ENCODE assay signal across 20 cellular contexts in the genomic region with DNA sequence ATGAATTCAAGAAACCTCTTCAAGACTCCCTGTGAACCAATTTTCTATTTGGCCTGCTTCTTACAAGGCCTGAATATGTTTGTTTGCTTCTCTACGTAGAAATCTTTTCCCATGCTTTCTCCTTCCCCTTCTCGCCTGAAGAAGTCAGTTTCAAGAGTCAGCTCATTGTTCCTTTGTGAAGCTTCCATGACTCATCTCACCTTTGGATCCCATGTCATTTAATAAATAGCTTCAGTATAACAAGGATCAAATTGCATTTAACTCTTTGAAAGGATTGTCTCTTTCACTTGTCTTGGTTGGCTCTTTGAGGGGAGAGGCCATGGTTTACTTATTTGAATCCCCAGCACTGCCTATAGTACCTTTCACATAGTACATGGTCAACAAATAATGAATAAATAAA. TPM values are rescaled to one million over a fixed set of nuclear protein-coding genes. Genes with fewer than 3 reads are reported as not detected.
A peak's percentile ranks its signal among the peaks of the same experiment; 100 is the strongest.
DNase-seq lines count a peak whose midpoint lies in the region; ATAC-seq and TF ChIP-seq lines count a peak whose summit lies in the region.
"Had no signal": no experiment of that assay in that cellular context is flagged by ENCODE, and none has a peak within 500 bp of the region (broad histone marks: within the 10 kb centered on the region; RNA-seq: fewer than 3 reads in every experiment).

No MANE protein-coding gene starts in this region.

- ATAC-seq in GM18870 (IDR thresholded peaks at IDR 0.05; ENCODE audit: unreplicated experiment) (no peak), GM21367 (IDR thresholded peaks at IDR 0.05; ENCODE audit: unreplicated experiment) (no peak), HG03159 (IDR thresholded peaks at IDR 0.05; ENCODE audit: unreplicated experiment) (no peak)
- ATAC-seq: activated CD4-positive, alpha-beta T cell treated with anti-CD3 and anti-CD28 coated beads for 36 hours; activated naive CD4-positive, alpha-beta T cell treated with anti-CD3 and anti-CD28 coated beads, Interleukin-2, amount 50 U/mL, for 72 hours; left ventricle myocardium superior; naive thymus-derived CD8-positive, alpha-beta T cell; Right ventricle myocardium inferior had no signal

- in situ Hi-C loops in astrocyte of the spinal cord (cut with HindIII; ENCODE audit: low sequenced_read_pairs): no loop called here

- DNase-seq in A172 (ENCODE audit: low spot score) (peak; percentile 5), LHCN-M2 (ENCODE audit: low read depth) (peak; percentile 49), astrocyte of the spinal cord (ENCODE audit: low read depth, low spot score) (peak; percentile 61), kidney glomerular epithelial cell (lab: John Stamatoyannopoulos, UW) (peak; percentile 78), DMS114 treated with DMSO at 0.1 percent for 48 hours (lab: John Stamatoyannopoulos, UW; ENCODE audit: unreplicated experiment) (no peak)
- DNase-seq: activated CD4-positive, alpha-beta T cell treated with anti-CD3 and anti-CD28 coated beads for 36 hours; activated T-cell treated with anti-CD3 and anti-CD28 coated beads for 4 hours; CD4-positive, alpha-beta memory T cell; left ventricle myocardium superior; naive thymus-derived CD8-positive, alpha-beta T cell; NCI-H187 treated with DMSO at 0.1 percent for 48 hours; retina; stimulated activated CD4-positive, alpha-beta T cell treated with anti-CD3 and anti-CD28 coated beads, Interleukin-2, amount 100 ng/mL, for 48 hours; stimulated activated CD8-positive, alpha-beta memory T cell treated with anti-CD3 and anti-CD28 coated beads, Interleukin-4, amount 100 ng/mL, for 48 hours; testis had no signal

- H3K4me3 ChIP-seq in astrocyte of the spinal cord (ENCODE audit: low read depth, low read length): no peak overlapping the region
- H3K4me3 ChIP-seq: testis had no signal

- TF ChIP-seq CTCF in astrocyte of the spinal cord (IDR thresholded peaks at IDR 0.05; ENCODE audit: low read depth, low read length): no peak

RNA-seq across cellular contexts. Expression of a gene that starts 28.4 kb away (rescaled TPM):
- 28.8 and 50.7 TPM in 2 replicates for total RNA-seq in A172 (2014; rRNA removed; shearing (Covaris generic))
- 30.8 and 36.4 TPM in 2 replicates for total RNA-seq in LHCN-M2 (2014; rRNA removed)
- 6.7 TPM for polyA plus RNA-seq in LHCN-M2 (2012)
- polyA plus RNA-seq: CD4-positive, alpha-beta memory T cell had no signal
